Comparison of ENCODE assay signal across 17 cellular contexts in genomic region chr22:24444251-24444650, GRCh38. TPM values are rescaled to one million over a fixed set of nuclear protein-coding genes. Genes with fewer than 3 reads are reported as not detected.
"Had no signal": no experiment of that assay in that cellular context is flagged by ENCODE, and none has a peak within 500 bp of the region (broad histone marks: within the 10 kb centered on the region; RNA-seq: fewer than 3 reads in every experiment).

No MANE protein-coding gene starts in this region.

- H3K4me3 Mint-ChIP-seq: activated CD8-positive, alpha-beta memory T cell treated with anti-CD3 and anti-CD28 coated beads, Interleukin-2, amount 10 ng/mL, durations not matched to agents 7 days and 5 days; endodermal cell; mesothelial cell of epicardium; nephron progenitor cell had no signal

- DNase-seq: activated CD4-positive, CD25-positive, alpha-beta regulatory T cell treated with anti-CD3 and anti-CD28 coated beads, Interleukin-2, amount 50 U/mL, for 72 hours; activated CD8-positive, alpha-beta memory T cell treated with anti-CD3 and anti-CD28 coated beads, Interleukin-2, amount 10 ng/mL, durations not matched to agents 7 days and 5 days; activated gamma-delta T cell; activated T-cell treated with anti-CD3 and anti-CD28 coated beads, Interleukin-2, amount 50 U/mL, for 1 hour; dorsolateral prefrontal cortex; erythroblast; left colon; nephron progenitor cell; sigmoid colon; stimulated activated CD4-positive, alpha-beta T cell treated with anti-CD3 and anti-CD28 coated beads, Interleukin-1b, Interleukin-23, amount 100 ng/mL, for 48 hours; T1000; transverse colon had no signal

- H3K27ac Mint-ChIP-seq: activated CD8-positive, alpha-beta memory T cell treated with anti-CD3 and anti-CD28 coated beads, Interleukin-2, amount 10 ng/mL, durations not matched to agents 7 days and 5 days; endodermal cell; mesothelial cell of epicardium; nephron progenitor cell had no signal

- H3K9me3 Mint-ChIP-seq: endodermal cell, mesothelial cell of epicardium, nephron progenitor cell had no signal

- H3K27me3 Mint-ChIP-seq: activated CD8-positive, alpha-beta memory T cell treated with anti-CD3 and anti-CD28 coated beads, Interleukin-2, amount 10 ng/mL, durations not matched to agents 7 days and 5 days had no signal

- ATAC-seq: activated CD8-positive, alpha-beta memory T cell treated with anti-CD3 and anti-CD28 coated beads, Interleukin-2, amount 10 ng/mL, durations not matched to agents 7 days and 5 days; gastroesophageal sphincter; left colon had no signal

RNA-seq across cellular contexts. Expression of gene UPB1, which starts 50.9 kb away (rescaled TPM):
- total RNA-seq: ascending aorta, osteocyte had no signal
